Comparison of ENCODE assay signal across 8 cellular contexts in the genomic region with DNA sequence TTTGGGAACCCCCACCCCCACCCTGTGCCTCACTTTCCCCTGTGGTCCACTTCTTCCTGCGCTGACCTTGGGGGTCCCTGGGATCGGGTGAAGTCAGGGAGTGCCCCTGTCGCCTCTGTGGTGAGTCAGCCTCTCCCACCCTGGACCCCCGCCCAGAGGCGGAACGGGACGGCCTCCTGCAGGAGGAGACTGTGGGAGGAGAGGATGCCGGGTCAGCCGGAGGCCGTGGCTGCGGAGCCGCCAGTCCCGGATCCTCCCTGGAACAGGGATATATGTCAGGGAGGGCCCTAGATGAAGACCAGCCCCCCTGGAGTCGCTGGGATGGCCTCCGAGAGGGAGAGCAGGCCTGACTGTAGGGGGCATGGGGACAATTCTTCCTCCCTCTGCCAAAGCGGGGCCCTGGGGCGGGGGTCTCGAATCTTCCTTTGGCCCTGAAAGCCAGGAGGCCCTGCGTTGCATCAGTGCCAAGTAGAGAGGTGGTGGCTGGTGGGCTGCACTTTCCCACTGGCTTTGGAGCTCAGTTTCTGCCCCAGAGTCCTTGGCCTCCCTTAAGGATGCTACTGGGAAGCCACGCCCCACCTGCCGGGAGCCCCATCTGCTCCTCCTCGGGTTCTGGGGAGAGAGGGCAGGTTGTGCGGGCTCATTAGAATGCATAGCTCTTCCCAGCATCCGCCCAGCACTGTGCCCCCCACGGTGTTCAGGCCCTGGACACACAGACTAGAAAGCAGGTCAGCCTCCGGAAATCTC. TPM values are rescaled to one million over a fixed set of nuclear protein-coding genes. Genes with fewer than 3 reads are reported as not detected.
DNase-seq lines count a peak whose midpoint lies in the region; ATAC-seq and TF ChIP-seq lines count a peak whose summit lies in the region.

No MANE protein-coding gene starts in this region.

- H3K27ac Mint-ChIP-seq in activated CD4-positive, alpha-beta T cell treated with anti-CD3 and anti-CD28 coated beads, Interleukin-2, amount 10 ng/mL, durations not matched to agents 24 days and 14 days: no peak overlapping the region
- no peak overlapping the region for H3K27ac Mint-ChIP-seq in T-cell

- H3K36me3 Mint-ChIP-seq in activated CD4-positive, alpha-beta T cell treated with anti-CD3 and anti-CD28 coated beads, Interleukin-2, amount 10 ng/mL, durations not matched to agents 24 days and 14 days (ENCODE audit: low read depth): no peaks in the 10 kb centered on the region
- no peaks in the 10 kb centered on the region for H3K36me3 Mint-ChIP-seq in T-cell

- ATAC-seq in lower lobe of right lung: peak; percentile 58 to 65
- peak; percentile 49 for ATAC-seq in upper lobe of right lung
- no peak for ATAC-seq in GM18505 (IDR thresholded peaks at IDR 0.05; ENCODE audit: unreplicated experiment)
- ATAC-seq in T-cell (replicated peaks in 1 of 4): no peak

- TF ChIP-seq CTCF in AG09309 (IDR thresholded peaks at IDR 0.05; ENCODE audit: control insufficient read depth, insufficient read depth, low read depth, low read length, missing control alignments): no peak
- no peak for TF ChIP-seq CTCF in lower lobe of right lung (IDR thresholded peaks at IDR 0.05)
- no peak for TF ChIP-seq CTCF in upper lobe of right lung (IDR thresholded peaks at IDR 0.05)

- H3K4me3 ChIP-seq in AG09309 (ENCODE audit: control insufficient read depth, low read depth, low read length) (peak overlapping the region; percentile 81), lower lobe of right lung (peak overlapping the region; percentile 72), upper lobe of right lung (peak overlapping the region; percentile 66)

- H3K27me3 ChIP-seq in lower lobe of right lung (ENCODE audit: low read depth): peaks cover 21% of the 10 kb centered on the region
- peaks cover 7% of the 10 kb centered on the region for H3K27me3 ChIP-seq in upper lobe of right lung

- H3K36me3 ChIP-seq in lower lobe of right lung (no peaks in the 10 kb centered on the region), upper lobe of right lung (no peaks in the 10 kb centered on the region)

- peaks cover 2% of the 10 kb centered on the region for H3K4me1 Mint-ChIP-seq in activated CD4-positive, alpha-beta T cell treated with anti-CD3 and anti-CD28 coated beads, Interleukin-2, amount 10 ng/mL, durations not matched to agents 24 days and 14 days
- peaks cover 5 to 12% (median 11%) of the 10 kb centered on the region in 3 donors for H3K4me1 Mint-ChIP-seq in T-cell

- intact Hi-C loops in lower lobe of right lung (cut with DNase I): no loop called here
- intact Hi-C loops in upper lobe of right lung (cut with DNase I): no loop called here
- intact Hi-C loops in activated CD4-positive, alpha-beta T cell treated with anti-CD3 and anti-CD28 coated beads, Interleukin-2, amount 10 ng/mL, durations not matched to agents 24 days and 14 days (cut with micrococcal nuclease): no loop called here

- CTCF ChIA-PET in T-cell (lab: Charles Lee): no interaction called here

- H3K27ac ChIP-seq in cingulate gyrus (ENCODE audit: low read depth, low read length) (peak overlapping the region; percentile 72), lower lobe of right lung (peak overlapping the region; percentile 79), upper lobe of right lung (peak overlapping the region; percentile 68)

- H3K4me1 ChIP-seq in lower lobe of right lung: peaks cover 36% of the 10 kb centered on the region
- peaks cover 24% of the 10 kb centered on the region for H3K4me1 ChIP-seq in upper lobe of right lung

- TF ChIP-seq POLR2A in GM18505 (IDR thresholded peaks at IDR 0.05; ENCODE audit: borderline replicate concordance, extremely low read depth, insufficient read depth, insufficient read length): no peak

- DNase-seq in AG09309 (ENCODE audit: low read depth): no peak
- peak; percentile 40 for DNase-seq in NCI-H1694 (lab: John Stamatoyannopoulos, UW)
- DNase-seq in lower lobe of right lung: no peak
- peak; percentile 73 for DNase-seq in upper lobe of right lung
- DNase-seq in activated CD4-positive, alpha-beta T cell treated with anti-CD3 and anti-CD28 coated beads, Interleukin-2, amount 10 ng/mL, durations not matched to agents 24 days and 14 days: no peak
- no peak for DNase-seq in T-cell

- H3K4me3 Mint-ChIP-seq in activated CD4-positive, alpha-beta T cell treated with anti-CD3 and anti-CD28 coated beads, Interleukin-2, amount 10 ng/mL, durations not matched to agents 24 days and 14 days: no peak overlapping the region
- H3K4me3 Mint-ChIP-seq in T-cell: peak overlapping the region in 1 of 3 donors; percentile 49

- POLR2A ChIA-PET in T-cell (lab: Charles Lee): no interaction called here

- H3K9me3 Mint-ChIP-seq in activated CD4-positive, alpha-beta T cell treated with anti-CD3 and anti-CD28 coated beads, Interleukin-2, amount 10 ng/mL, durations not matched to agents 24 days and 14 days: no peaks in the 10 kb centered on the region
- H3K9me3 Mint-ChIP-seq in T-cell: no peaks in the 10 kb centered on the region

- peaks cover 39% of the 10 kb centered on the region for H3K27me3 Mint-ChIP-seq in activated CD4-positive, alpha-beta T cell treated with anti-CD3 and anti-CD28 coated beads, Interleukin-2, amount 10 ng/mL, durations not matched to agents 24 days and 14 days
- peaks cover 52 to 62% of the 10 kb centered on the region in 2 donors for H3K27me3 Mint-ChIP-seq in T-cell

- H3K9me3 ChIP-seq in lower lobe of right lung (no peaks in the 10 kb centered on the region), upper lobe of right lung (no peaks in the 10 kb centered on the region)

RNA-seq across cellular contexts. Expression of a gene that starts 0.9 kb away (rescaled TPM):
- total RNA-seq in lower lobe of right lung (57.9 TPM), upper lobe of right lung (34.1 TPM), T-cell (under 1 TPM in 3 of 5 donors, not detected in 2; 0.12 to 0.30 (median 0.22) TPM)
- not detected in 2 replicates for total RNA-seq in activated CD4-positive, alpha-beta T cell treated with anti-CD3 and anti-CD28 coated beads, Interleukin-2, amount 10 ng/mL, durations not matched to agents 24 days and 14 days

Comparison
In these comparisons a context has a peak if more than half of its experiments do, and no peak if none do; other contexts are left out.
1. DNase-seq: peak in NCI-H1694 (single experiment) and upper lobe of right lung (single experiment); none in AG09309 (single experiment), lower lobe of right lung (single experiment), activated CD4-positive, alpha-beta T cell treated with anti-CD3 and anti-CD28 coated beads, Interleukin-2, amount 10 ng/mL, durations not matched to agents 24 days and 14 days (single experiment) and T-cell (0 of 34).
2. ATAC-seq: peak in lower lobe of right lung (2 of 2) and upper lobe of right lung (single experiment); none in GM18505 (single experiment) and T-cell (0 of 4).
3. RNA of a gene that starts 0.9 kb away (total RNA-seq): 57.9 TPM in lower lobe of right lung (single experiment) and 34.1 TPM in upper lobe of right lung (single experiment); 0.12 to 0.30 TPM in T-cell and not detected in activated CD4-positive, alpha-beta T cell treated with anti-CD3 and anti-CD28 coated beads, Interleukin-2, amount 10 ng/mL, durations not matched to agents 24 days and 14 days; every median in the first group is over 10 times any median in the second.
4. Peak in every context shown above with its lines, with median percentiles within 50 percentile points of each other: H3K4me3 ChIP-seq and H3K27ac ChIP-seq.